Comparison of ENCODE assay signal across 18 cellular contexts in the genomic region with DNA sequence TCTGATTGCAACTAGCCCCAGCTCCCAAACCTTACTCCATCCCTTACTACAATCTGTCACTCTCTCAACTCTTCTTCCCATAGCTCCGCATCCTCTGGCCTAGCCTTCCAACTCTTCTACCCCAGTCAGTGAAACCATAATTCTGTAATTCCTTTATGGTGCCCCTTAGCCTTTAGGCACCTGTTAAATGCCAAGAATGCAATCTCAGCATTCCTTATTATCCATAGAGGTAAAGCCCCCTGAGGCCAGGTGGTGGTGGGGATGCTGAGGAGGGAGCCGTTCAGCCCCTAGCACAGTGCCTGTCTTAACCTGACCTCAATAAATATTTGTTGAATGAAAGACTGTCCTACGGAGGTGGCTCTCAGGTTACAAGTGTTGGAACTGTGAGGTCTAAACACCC. TPM values are rescaled to one million over a fixed set of nuclear protein-coding genes. Genes with fewer than 3 reads are reported as not detected.
"Had no signal": no experiment of that assay in that cellular context is flagged by ENCODE, and none has a peak within 500 bp of the region (broad histone marks: within the 10 kb centered on the region; RNA-seq: fewer than 3 reads in every experiment).

No MANE protein-coding gene starts in this region.

- DNase-seq: activated CD4-positive, alpha-beta T cell treated with anti-CD3 and anti-CD28 coated beads, Interleukin-2, amount 50 U/mL, for 1 hour; activated CD8-positive, alpha-beta memory T cell treated with anti-CD3 and anti-CD28 coated beads for 24 hours; activated naive CD8-positive, alpha-beta T cell treated with anti-CD3 and anti-CD28 coated beads, Interleukin-2, amount 10 ng/mL, durations not matched to agents 7 days and 5 days; erythroblast; stimulated activated CD4-positive, alpha-beta T cell treated with anti-CD3 and anti-CD28 coated beads, Interleukin-15, amount 100 ng/mL, for 24 hours; stimulated activated CD4-positive, alpha-beta T cell treated with anti-CD3 and anti-CD28 coated beads, Interleukin-4, amount 100 ng/mL, for 1 hour; stimulated activated naive CD4-positive, alpha-beta T cell; upper lobe of left lung had no signal

- H3K4me1 Mint-ChIP-seq: activated naive CD8-positive, alpha-beta T cell treated with anti-CD3 and anti-CD28 coated beads, Interleukin-2, amount 10 ng/mL, durations not matched to agents 7 days and 5 days had no signal

- H3K27me3 ChIP-seq: breast epithelium, neural progenitor cell, upper lobe of left lung had no signal

- H3K9me3 ChIP-seq: breast epithelium, upper lobe of left lung had no signal

- H3K9me3 Mint-ChIP-seq: activated naive CD8-positive, alpha-beta T cell treated with anti-CD3 and anti-CD28 coated beads, Interleukin-2, amount 10 ng/mL, durations not matched to agents 7 days and 5 days; activated T-helper 1 cell treated with anti-CD3 and anti-CD28 coated beads, Interleukin-12 subunit alpha, Interleukin-12 subunit beta, Interleukin-2, Interleukin-4 antibody, amounts not matched to agents 30 ng/mL and 10 ng/mL and 1 ng/mL, durations not matched to agents 14 hours and 24 hours and 36 hours; mesothelial cell of epicardium; neural progenitor cell; T-helper 2 cell treated with Interferon-gamma antibody and Interleukin-4, amounts not matched to agents 5 μg/mL and 100 μg/mL, for 36 hours had no signal

- H3K36me3 Mint-ChIP-seq: activated naive CD8-positive, alpha-beta T cell treated with anti-CD3 and anti-CD28 coated beads, Interleukin-2, amount 10 ng/mL, durations not matched to agents 7 days and 5 days; mesothelial cell of epicardium had no signal

- H3K27ac Mint-ChIP-seq: activated naive CD8-positive, alpha-beta T cell treated with anti-CD3 and anti-CD28 coated beads, Interleukin-2, amount 10 ng/mL, durations not matched to agents 7 days and 5 days; activated T-helper 1 cell treated with anti-CD3 and anti-CD28 coated beads, Interleukin-12 subunit alpha, Interleukin-12 subunit beta, Interleukin-2, Interleukin-4 antibody, amounts not matched to agents 30 ng/mL and 10 ng/mL and 1 ng/mL, durations not matched to agents 14 hours and 24 hours and 36 hours; mesothelial cell of epicardium; neural progenitor cell; T-helper 2 cell treated with Interferon-gamma antibody and Interleukin-4, amounts not matched to agents 5 μg/mL and 100 μg/mL, for 36 hours had no signal

- H3K4me3 ChIP-seq: breast epithelium, lung, neural progenitor cell, upper lobe of left lung had no signal

- H3K4me3 Mint-ChIP-seq: activated naive CD8-positive, alpha-beta T cell treated with anti-CD3 and anti-CD28 coated beads, Interleukin-2, amount 10 ng/mL, durations not matched to agents 7 days and 5 days; activated T-helper 1 cell treated with anti-CD3 and anti-CD28 coated beads, Interleukin-12 subunit alpha, Interleukin-12 subunit beta, Interleukin-2, Interleukin-4 antibody, amounts not matched to agents 30 ng/mL and 10 ng/mL and 1 ng/mL, durations not matched to agents 14 hours and 24 hours and 36 hours; mesothelial cell of epicardium; neural progenitor cell; T-helper 2 cell treated with Interferon-gamma antibody and Interleukin-4, amounts not matched to agents 5 μg/mL and 100 μg/mL, for 36 hours had no signal

- H3K36me3 ChIP-seq: breast epithelium, upper lobe of left lung had no signal

- H3K4me1 ChIP-seq: breast epithelium, neural progenitor cell had no signal

- H3K27ac ChIP-seq: breast epithelium, neural progenitor cell, upper lobe of left lung had no signal

RNA-seq across cellular contexts. Expression of a gene that starts 14.0 kb away (rescaled TPM):
- total RNA-seq: activated naive CD8-positive, alpha-beta T cell treated with anti-CD3 and anti-CD28 coated beads, Interleukin-2, amount 10 ng/mL, durations not matched to agents 7 days and 5 days; activated T-helper 1 cell treated with anti-CD3 and anti-CD28 coated beads, Interleukin-12 subunit alpha, Interleukin-12 subunit beta, Interleukin-2, Interleukin-4 antibody, amounts not matched to agents 30 ng/mL and 10 ng/mL and 1 ng/mL, durations not matched to agents 14 hours and 24 hours and 36 hours; glomerular endothelial cell; pulmonary artery endothelial cell had no signal

RNA-seq across cellular contexts. Expression of a gene that starts 21.8 kb away (rescaled TPM):
- total RNA-seq: activated naive CD8-positive, alpha-beta T cell treated with anti-CD3 and anti-CD28 coated beads, Interleukin-2, amount 10 ng/mL, durations not matched to agents 7 days and 5 days; activated T-helper 1 cell treated with anti-CD3 and anti-CD28 coated beads, Interleukin-12 subunit alpha, Interleukin-12 subunit beta, Interleukin-2, Interleukin-4 antibody, amounts not matched to agents 30 ng/mL and 10 ng/mL and 1 ng/mL, durations not matched to agents 14 hours and 24 hours and 36 hours; glomerular endothelial cell; kidney epithelial cell; osteocyte; pulmonary artery endothelial cell had no signal

RNA-seq across cellular contexts. Expression of a gene that starts 48.2 kb away (rescaled TPM):
- total RNA-seq: activated naive CD8-positive, alpha-beta T cell treated with anti-CD3 and anti-CD28 coated beads, Interleukin-2, amount 10 ng/mL, durations not matched to agents 7 days and 5 days; activated T-helper 1 cell treated with anti-CD3 and anti-CD28 coated beads, Interleukin-12 subunit alpha, Interleukin-12 subunit beta, Interleukin-2, Interleukin-4 antibody, amounts not matched to agents 30 ng/mL and 10 ng/mL and 1 ng/mL, durations not matched to agents 14 hours and 24 hours and 36 hours; breast epithelium; glomerular endothelial cell; kidney epithelial cell; lung; mesothelial cell of epicardium; osteocyte; pulmonary artery endothelial cell; upper lobe of left lung had no signal
- polyA plus RNA-seq: lung had no signal

RNA-seq across cellular contexts. Expression of a gene that starts 59.6 kb away (rescaled TPM):
- total RNA-seq: activated naive CD8-positive, alpha-beta T cell treated with anti-CD3 and anti-CD28 coated beads, Interleukin-2, amount 10 ng/mL, durations not matched to agents 7 days and 5 days; activated T-helper 1 cell treated with anti-CD3 and anti-CD28 coated beads, Interleukin-12 subunit alpha, Interleukin-12 subunit beta, Interleukin-2, Interleukin-4 antibody, amounts not matched to agents 30 ng/mL and 10 ng/mL and 1 ng/mL, durations not matched to agents 14 hours and 24 hours and 36 hours; glomerular endothelial cell; osteocyte; pulmonary artery endothelial cell had no signal
